Comparison of ENCODE assay signal across 1 cellular context in genomic region chr15:79091204-79091867, GRCh38.
TF ChIP-seq lines count a peak whose summit lies in the region.

No MANE protein-coding gene starts in this region.

TF ChIP-seq in HepG2, 621 proteins besides CTCF, POLR2A, EP300 and RAD21 (continued from another document):
- TF ChIP-seq, protein P1, sequence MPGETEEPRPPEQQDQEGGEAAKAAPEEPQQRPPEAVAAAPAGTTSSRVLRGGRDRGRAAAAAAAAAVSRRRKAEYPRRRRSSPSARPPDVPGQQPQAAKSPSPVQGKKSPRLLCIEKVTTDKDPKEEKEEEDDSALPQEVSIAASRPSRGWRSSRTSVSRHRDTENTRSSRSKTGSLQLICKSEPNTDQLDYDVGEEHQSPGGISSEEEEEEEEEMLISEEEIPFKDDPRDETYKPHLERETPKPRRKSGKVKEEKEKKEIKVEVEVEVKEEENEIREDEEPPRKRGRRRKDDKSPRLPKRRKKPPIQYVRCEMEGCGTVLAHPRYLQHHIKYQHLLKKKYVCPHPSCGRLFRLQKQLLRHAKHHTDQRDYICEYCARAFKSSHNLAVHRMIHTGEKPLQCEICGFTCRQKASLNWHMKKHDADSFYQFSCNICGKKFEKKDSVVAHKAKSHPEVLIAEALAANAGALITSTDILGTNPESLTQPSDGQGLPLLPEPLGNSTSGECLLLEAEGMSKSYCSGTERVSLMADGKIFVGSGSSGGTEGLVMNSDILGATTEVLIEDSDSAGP (CRISPR knock-in tag; IDR thresholded peaks at IDR 0.05; ENCODE audit: borderline replicate concordance): no peak
- TF ChIP-seq ZNF484 (CRISPR knock-in tag; IDR thresholded peaks at IDR 0.05; ENCODE audit: borderline replicate concordance, low read depth) (no peak), ZNF816 (CRISPR knock-in tag; IDR thresholded peaks at IDR 0.05; ENCODE audit: borderline replicate concordance) (no peak), JUN (CRISPR knock-in tag; IDR thresholded peaks at IDR 0.05) (no peak), ZNF800 (CRISPR knock-in tag; IDR thresholded peaks at IDR 0.05) (peak; percentile 80), HNRNPLL (IDR thresholded peaks at IDR 0.05; ENCODE audit: low read depth, low read length, poor library complexity, severe bottlenecking) (peak; percentile 81), ZNF574 (CRISPR knock-in tag; IDR thresholded peaks at IDR 0.05) (no peak), FIP1L1 (IDR thresholded peaks at IDR 0.05; ENCODE audit: borderline replicate concordance, insufficient read depth, low read depth, low read length) (no peak), KLF13 (CRISPR knock-in tag; IDR thresholded peaks at IDR 0.05) (no peak), KDM1A (CRISPR knock-in tag; IDR thresholded peaks at IDR 0.05) (no peak)
- TF ChIP-seq, protein P2, sequence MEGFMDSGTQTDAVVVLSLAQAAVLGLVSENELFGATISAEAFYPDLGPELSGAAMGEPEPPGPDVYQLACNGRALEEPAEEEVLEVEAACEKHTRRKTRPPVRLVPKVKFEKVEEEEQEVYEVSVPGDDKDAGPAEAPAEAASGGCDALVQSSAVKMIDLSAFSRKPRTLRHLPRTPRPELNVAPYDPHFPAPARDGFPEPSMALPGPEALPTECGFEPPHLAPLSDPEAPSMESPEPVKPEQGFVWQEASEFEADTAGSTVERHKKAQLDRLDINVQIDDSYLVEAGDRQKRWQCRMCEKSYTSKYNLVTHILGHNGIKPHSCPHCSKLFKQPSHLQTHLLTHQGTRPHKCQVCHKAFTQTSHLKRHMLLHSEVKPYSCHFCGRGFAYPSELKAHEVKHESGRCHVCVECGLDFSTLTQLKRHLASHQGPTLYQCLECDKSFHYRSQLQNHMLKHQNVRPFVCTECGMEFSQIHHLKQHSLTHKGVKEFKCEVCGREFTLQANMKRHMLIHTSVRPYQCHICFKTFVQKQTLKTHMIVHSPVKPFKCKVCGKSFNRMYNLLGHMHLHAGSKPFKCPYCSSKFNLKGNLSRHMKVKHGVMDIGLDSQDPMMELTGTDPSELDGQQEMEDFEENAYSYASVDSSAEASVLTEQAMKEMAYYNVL (CRISPR knock-in tag; IDR thresholded peaks at IDR 0.05; ENCODE audit: borderline replicate concordance): no peak
- TF ChIP-seq, protein P3, sequence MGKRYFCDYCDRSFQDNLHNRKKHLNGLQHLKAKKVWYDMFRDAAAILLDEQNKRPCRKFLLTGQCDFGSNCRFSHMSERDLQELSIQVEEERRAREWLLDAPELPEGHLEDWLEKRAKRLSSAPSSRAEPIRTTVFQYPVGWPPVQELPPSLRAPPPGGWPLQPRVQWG (CRISPR knock-in tag; IDR thresholded peaks at IDR 0.05; ENCODE audit: borderline replicate concordance, low read depth): no peak
- TF ChIP-seq, protein P4, sequence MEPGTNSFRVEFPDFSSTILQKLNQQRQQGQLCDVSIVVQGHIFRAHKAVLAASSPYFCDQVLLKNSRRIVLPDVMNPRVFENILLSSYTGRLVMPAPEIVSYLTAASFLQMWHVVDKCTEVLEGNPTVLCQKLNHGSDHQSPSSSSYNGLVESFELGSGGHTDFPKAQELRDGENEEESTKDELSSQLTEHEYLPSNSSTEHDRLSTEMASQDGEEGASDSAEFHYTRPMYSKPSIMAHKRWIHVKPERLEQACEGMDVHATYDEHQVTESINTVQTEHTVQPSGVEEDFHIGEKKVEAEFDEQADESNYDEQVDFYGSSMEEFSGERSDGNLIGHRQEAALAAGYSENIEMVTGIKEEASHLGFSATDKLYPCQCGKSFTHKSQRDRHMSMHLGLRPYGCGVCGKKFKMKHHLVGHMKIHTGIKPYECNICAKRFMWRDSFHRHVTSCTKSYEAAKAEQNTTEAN (CRISPR knock-in tag; conservative IDR thresholded peaks at IDR 0.05): no peak
- TF ChIP-seq, protein P5, sequence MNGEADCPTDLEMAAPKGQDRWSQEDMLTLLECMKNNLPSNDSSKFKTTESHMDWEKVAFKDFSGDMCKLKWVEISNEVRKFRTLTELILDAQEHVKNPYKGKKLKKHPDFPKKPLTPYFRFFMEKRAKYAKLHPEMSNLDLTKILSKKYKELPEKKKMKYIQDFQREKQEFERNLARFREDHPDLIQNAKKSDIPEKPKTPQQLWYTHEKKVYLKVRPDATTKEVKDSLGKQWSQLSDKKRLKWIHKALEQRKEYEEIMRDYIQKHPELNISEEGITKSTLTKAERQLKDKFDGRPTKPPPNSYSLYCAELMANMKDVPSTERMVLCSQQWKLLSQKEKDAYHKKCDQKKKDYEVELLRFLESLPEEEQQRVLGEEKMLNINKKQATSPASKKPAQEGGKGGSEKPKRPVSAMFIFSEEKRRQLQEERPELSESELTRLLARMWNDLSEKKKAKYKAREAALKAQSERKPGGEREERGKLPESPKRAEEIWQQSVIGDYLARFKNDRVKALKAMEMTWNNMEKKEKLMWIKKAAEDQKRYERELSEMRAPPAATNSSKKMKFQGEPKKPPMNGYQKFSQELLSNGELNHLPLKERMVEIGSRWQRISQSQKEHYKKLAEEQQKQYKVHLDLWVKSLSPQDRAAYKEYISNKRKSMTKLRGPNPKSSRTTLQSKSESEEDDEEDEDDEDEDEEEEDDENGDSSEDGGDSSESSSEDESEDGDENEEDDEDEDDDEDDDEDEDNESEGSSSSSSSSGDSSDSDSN (CRISPR knock-in tag; IDR thresholded peaks at IDR 0.05): peak; percentile 49; the same call in 1 of the 2 replicates
TF ChIP-seq in HepG2: peak in this region for 3.
